10 cellular contexts compared by ENCODE assay signal in genomic region chr15:98943609-98944111, GRCh38.
DNase-seq lines count a peak whose midpoint lies in the region; ATAC-seq and TF ChIP-seq lines count a peak whose summit lies in the region.
"Had no signal": no experiment of that assay in that cellular context is flagged by ENCODE, and none has a peak within 500 bp of the region (broad histone marks: within the 10 kb centered on the region; RNA-seq: fewer than 3 reads in every experiment).

No MANE protein-coding gene starts in this region.

- peaks cover 0 to 51% (median 45%) of the 10 kb centered on the region in 4 donors for H3K4me1 ChIP-seq in sigmoid colon

- no peak overlapping the region for H3K4me3 ChIP-seq in sigmoid colon

- H3K27ac ChIP-seq in sigmoid colon: peak overlapping the region; percentile 62 to 85 (median 76)

- no peak overlapping the region for H3K4me3 Mint-ChIP-seq in brain
- H3K4me3 Mint-ChIP-seq: CD8-positive, alpha-beta memory T cell had no signal

- H3K27me3 ChIP-seq in sigmoid colon: no peaks in the 10 kb centered on the region

- no peak for TF ChIP-seq CTCF in brain (conservative IDR thresholded peaks at IDR 0.05)
- TF ChIP-seq CTCF in sigmoid colon (IDR thresholded peaks at IDR 0.05): no peak

- peaks cover 32% of the 10 kb centered on the region for H3K4me1 Mint-ChIP-seq in brain
- H3K4me1 Mint-ChIP-seq: CD8-positive, alpha-beta memory T cell had no signal

- TF ChIP-seq EP300 in sigmoid colon (IDR thresholded peaks at IDR 0.05): peak in 1 of 4 donors; percentile 26

- ATAC-seq in GM19351 (IDR thresholded peaks at IDR 0.05; ENCODE audit: unreplicated experiment): peak; percentile 40
- no peak for ATAC-seq in HG03520 (IDR thresholded peaks at IDR 0.05; ENCODE audit: unreplicated experiment)

- H3K27ac Mint-ChIP-seq in brain: peak overlapping the region; percentile 66 to 90 (median 89)

- TF ChIP-seq POLR2A in sigmoid colon (IDR thresholded peaks at IDR 0.05): no peak

- H3K36me3 Mint-ChIP-seq in brain: peaks cover 72% of the 10 kb centered on the region

- H3K36me3 ChIP-seq in sigmoid colon: peaks cover 8 to 54% (median 33%) of the 10 kb centered on the region in 4 donors

- no peaks in the 10 kb centered on the region for H3K9me3 ChIP-seq in sigmoid colon

- intact Hi-C loops in sigmoid colon (cut with DNase I): loop anchor here (10.0 kb wide), 1 partner anchor 271 kb away; no protein-coding TSS in a partner anchor

- WGBS in sigmoid colon, 2 donors: 13 to 38% methylated on average over 6 of the region's 6 CpGs

- no peaks in the 10 kb centered on the region for H3K9me3 Mint-ChIP-seq in brain
- H3K9me3 Mint-ChIP-seq: CD8-positive, alpha-beta memory T cell had no signal

- DNase-seq in kidney glomerular epithelial cell (lab: John Stamatoyannopoulos, UW): peak; percentile 3
- no peak for DNase-seq in sigmoid colon
- no peak for DNase-seq in activated naive CD4-positive, alpha-beta T cell (lab: John Stamatoyannopoulos, UW)
- no peak for DNase-seq in NCI-H2029 (lab: John Stamatoyannopoulos, UW)
- DNase-seq in AML-193 (lab: John Stamatoyannopoulos, UW): no peak
- DNase-seq: CD8-positive, alpha-beta memory T cell; NCI-H510A treated with DMSO at 0.1 percent for 48 hours had no signal

- H3K27me3 Mint-ChIP-seq in brain: peaks cover 4% of the 10 kb centered on the region
- H3K27me3 Mint-ChIP-seq: CD8-positive, alpha-beta memory T cell had no signal
